Comparison of ENCODE assay signal across 8 cellular contexts in genomic region chr12:106118-106561, GRCh38. TPM values are rescaled to one million over a fixed set of nuclear protein-coding genes. Genes with fewer than 3 reads are reported as not detected.
A peak's percentile ranks its signal among the peaks of the same experiment; 100 is the strongest.
DNase-seq lines count a peak whose midpoint lies in the region; ATAC-seq and TF ChIP-seq lines count a peak whose summit lies in the region.

No MANE protein-coding gene starts in this region.

- H3K27me3 Mint-ChIP-seq in stimulated activated naive B cell treated with anti-CD40 and anti-IgM and Interleukin-4, amounts not matched to agents 10 μg/mL and 1 μg/mL and 100 μg/mL, for 72 hours = peaks cover 13 to 15% of the 10 kb centered on the region in 2 donors
- no peaks in the 10 kb centered on the region for H3K27me3 Mint-ChIP-seq in activated CD4-positive, alpha-beta memory T cell treated with anti-CD3 and anti-CD28 coated beads for 36 hours

- no peaks in the 10 kb centered on the region for H3K27me3 ChIP-seq in BLaER1 treated with 17β-estradiol and CSF1 and Interleukin-3, amounts not matched to agents 10 nM and 100 nM
- no peaks in the 10 kb centered on the region for H3K27me3 ChIP-seq in A673 (replicated peaks; ENCODE audit: insufficient read depth, low read depth, low read length, poor library complexity)

- H3K4me3 Mint-ChIP-seq in stimulated activated naive B cell treated with anti-CD40 and anti-IgM and Interleukin-4, amounts not matched to agents 10 μg/mL and 1 μg/mL and 100 μg/mL, for 72 hours = no peak overlapping the region
- H3K4me3 Mint-ChIP-seq in activated CD4-positive, alpha-beta memory T cell treated with anti-CD3 and anti-CD28 coated beads for 36 hours = no peak overlapping the region

- intact Hi-C loops in A673 (cut with micrococcal nuclease; ENCODE audit: unreplicated experiment) = no loop called here
- intact Hi-C loops in activated CD4-positive, alpha-beta memory T cell treated with anti-CD3 and anti-CD28 coated beads for 36 hours (cut with micrococcal nuclease) = no loop called here

- CTCF ChIA-PET in A673 (lab: Charles Lee) = no interaction called here
- CTCF ChIA-PET in activated CD4-positive, alpha-beta memory T cell treated with anti-CD3 and anti-CD28 coated beads for 36 hours (lab: Charles Lee) = interaction anchor here (0.6 kb wide), 1 partner anchor 335 kb away, joined by 3 read pairs; no protein-coding TSS in a partner anchor

- peaks cover 47 to 66% (median 54%) of the 10 kb centered on the region in 10 experiments for H3K4me1 ChIP-seq in BLaER1 treated with 17β-estradiol and CSF1 and Interleukin-3, amounts not matched to agents 10 nM and 100 nM
- no peaks in the 10 kb centered on the region for H3K4me1 ChIP-seq in A673 (ENCODE audit: insufficient read depth, low read length, poor library complexity, severe bottlenecking)

- TF ChIP-seq CTCF in A673 (conservative IDR thresholded peaks at IDR 0.05; ENCODE audit: low read depth, low read length) = no peak

- peak; percentile 81 for ATAC-seq in GM19328 (IDR thresholded peaks at IDR 0.05; ENCODE audit: unreplicated experiment)
- ATAC-seq in HG03135 (IDR thresholded peaks at IDR 0.05; ENCODE audit: unreplicated experiment) = peak; percentile 93
- ATAC-seq in stimulated activated naive B cell treated with anti-CD40 and anti-IgM and Interleukin-4, amounts not matched to agents 10 μg/mL and 1 μg/mL and 100 μg/mL, for 72 hours (replicated peaks) = peak; percentile 52 to 74

- H3K27ac Mint-ChIP-seq in stimulated activated naive B cell treated with anti-CD40 and anti-IgM and Interleukin-4, amounts not matched to agents 10 μg/mL and 1 μg/mL and 100 μg/mL, for 72 hours = no peak overlapping the region
- H3K27ac Mint-ChIP-seq in activated CD4-positive, alpha-beta memory T cell treated with anti-CD3 and anti-CD28 coated beads for 36 hours = no peak overlapping the region

- 0 out of 22 replicates have a peak overlapping the region, but pooled peaks of 2 of the 11 experiments have one; percentile 22 to 72 for H3K9ac ChIP-seq in BLaER1 treated with 17β-estradiol and CSF1 and Interleukin-3, amounts not matched to agents 10 nM and 100 nM

- no peak overlapping the region for H3K4me3 ChIP-seq in BLaER1 treated with 17β-estradiol and CSF1 and Interleukin-3, amounts not matched to agents 10 nM and 100 nM
- no peak overlapping the region for H3K4me3 ChIP-seq in A673 (ENCODE audit: low read depth, low read length, poor library complexity, severe bottlenecking)

- H3K4me2 ChIP-seq in BLaER1 treated with 17β-estradiol and CSF1 and Interleukin-3, amounts not matched to agents 10 nM and 100 nM = peak overlapping the region; percentile 59 to 81 (median 72)

- H3K4me1 Mint-ChIP-seq in stimulated activated naive B cell treated with anti-CD40 and anti-IgM and Interleukin-4, amounts not matched to agents 10 μg/mL and 1 μg/mL and 100 μg/mL, for 72 hours = peaks cover 11 to 16% of the 10 kb centered on the region in 2 donors
- H3K4me1 Mint-ChIP-seq in activated CD4-positive, alpha-beta memory T cell treated with anti-CD3 and anti-CD28 coated beads for 36 hours (ENCODE audit: low read depth) = peaks cover 5% of the 10 kb centered on the region

- H3K9me3 ChIP-seq in BLaER1 treated with 17β-estradiol and CSF1 and Interleukin-3, amounts not matched to agents 10 nM and 100 nM (replicated peaks in 1 of 11) = peaks cover 0 to 9% (median 0%) of the 10 kb centered on the region in 11 experiments; a peak in 4 of 22 replicates
- no peaks in the 10 kb centered on the region for H3K9me3 ChIP-seq in A673 (ENCODE audit: low read depth, low read length, poor library complexity, severe bottlenecking)

- no peaks in the 10 kb centered on the region for H3K36me3 Mint-ChIP-seq in stimulated activated naive B cell treated with anti-CD40 and anti-IgM and Interleukin-4, amounts not matched to agents 10 μg/mL and 1 μg/mL and 100 μg/mL, for 72 hours
- no peaks in the 10 kb centered on the region for H3K36me3 Mint-ChIP-seq in activated CD4-positive, alpha-beta memory T cell treated with anti-CD3 and anti-CD28 coated beads for 36 hours

- H3K27ac ChIP-seq in BLaER1 treated with 17β-estradiol and CSF1 and Interleukin-3, amounts not matched to agents 10 nM and 100 nM = peak overlapping the region in 6 of 11 experiments; percentile 32 to 93 (median 88); a peak in 10 of 22 replicates
- H3K27ac ChIP-seq in A673 (ENCODE audit: low read depth, low read length, poor library complexity, severe bottlenecking) = no peak overlapping the region

- H4K20me1 ChIP-seq in BLaER1 treated with 17β-estradiol and CSF1 and Interleukin-3, amounts not matched to agents 10 nM and 100 nM = no peaks in the 10 kb centered on the region

- no TSS peak for BruUV-seq in A673 (replicated peaks; lab: Mats Ljungman, UMichigan)

- peaks cover 0 to 1% of the 10 kb centered on the region in 2 donors for H3K9me3 Mint-ChIP-seq in stimulated activated naive B cell treated with anti-CD40 and anti-IgM and Interleukin-4, amounts not matched to agents 10 μg/mL and 1 μg/mL and 100 μg/mL, for 72 hours
- H3K9me3 Mint-ChIP-seq in activated CD4-positive, alpha-beta memory T cell treated with anti-CD3 and anti-CD28 coated beads for 36 hours = no peaks in the 10 kb centered on the region

- DNase-seq in SW480 (ENCODE audit: low spot score) = peak; percentile 76
- DNase-seq in stimulated activated naive B cell treated with anti-CD40 and anti-IgM and Interleukin-4, amounts not matched to agents 10 μg/mL and 1 μg/mL and 100 μg/mL, for 72 hours = no peak
- no peak for DNase-seq in medulla oblongata (ENCODE audit: extremely low spot score)
- DNase-seq in A673 (ENCODE audit: low spot score) = no peak
- DNase-seq in activated CD4-positive, alpha-beta memory T cell treated with anti-CD3 and anti-CD28 coated beads for 36 hours = no peak

- H3K36me3 ChIP-seq in BLaER1 treated with 17β-estradiol and CSF1 and Interleukin-3, amounts not matched to agents 10 nM and 100 nM = no peaks in the 10 kb centered on the region
- no peaks in the 10 kb centered on the region for H3K36me3 ChIP-seq in A673 (ENCODE audit: insufficient read depth, low read length, poor library complexity, severe bottlenecking)

- POLR2A ChIA-PET in A673 (lab: Charles Lee; ENCODE audit: low non-redundant PET) = no interaction called here
- POLR2A ChIA-PET in activated CD4-positive, alpha-beta memory T cell treated with anti-CD3 and anti-CD28 coated beads for 36 hours (lab: Charles Lee) = no interaction called here

RNA-seq across cellular contexts. Expression of gene IQSEC3, which starts 39.6 kb away (rescaled TPM):
- not detected in 2 replicates for total RNA-seq in A673 (2021)
- total RNA-seq in activated CD4-positive, alpha-beta memory T cell treated with anti-CD3 and anti-CD28 coated beads for 36 hours = under 1 TPM; 0.17 to 0.29 TPM
